22 cellular contexts compared by ENCODE assay signal in the genomic region with DNA sequence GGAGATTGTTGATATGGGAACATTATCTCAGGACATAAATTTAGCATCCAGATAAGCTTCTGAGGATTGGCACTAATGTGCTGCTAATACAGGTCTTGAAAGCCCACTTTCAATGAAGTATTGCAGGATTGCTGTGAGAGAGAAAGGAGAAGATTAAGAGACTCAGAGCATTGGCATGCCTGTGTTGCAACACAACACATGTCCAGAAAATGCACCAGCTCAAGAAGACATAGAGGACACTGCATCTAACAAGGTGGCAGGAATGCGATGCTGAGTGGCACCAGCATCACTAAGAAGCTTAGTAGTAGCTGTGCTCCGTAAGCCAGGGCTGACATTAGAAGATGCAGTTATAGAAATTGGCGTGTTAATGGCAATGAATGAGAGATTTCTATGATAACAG.
A peak's percentile ranks its signal among the peaks of the same experiment; 100 is the strongest.
DNase-seq lines count a peak whose midpoint lies in the region; ATAC-seq, FAIRE-seq and TF ChIP-seq lines count a peak whose summit lies in the region.
"Had no signal": no experiment of that assay in that cellular context is flagged by ENCODE, and none has a peak within 500 bp of the region (broad histone marks: within the 10 kb centered on the region; RNA-seq: fewer than 3 reads in every experiment).

No MANE protein-coding gene starts in this region.

- H3K36me3 ChIP-seq in bronchial epithelial cell (ENCODE audit: control insufficient read depth, insufficient read depth, low read length) = no peaks in the 10 kb centered on the region

- H3K4me3 ChIP-seq in bronchial epithelial cell (ENCODE audit: low read depth, low read length) (no peak overlapping the region), retinal pigment epithelial cell (ENCODE audit: low read length) (no peak overlapping the region)
- H3K4me3 ChIP-seq: K562 had no signal

- ATAC-seq in GM18867 (IDR thresholded peaks at IDR 0.05; ENCODE audit: unreplicated experiment) = no peak
- ATAC-seq: CD8-positive, alpha-beta T cell; K562; Panc1; SK-N-SH treated with all-trans-retinoic acid at 6 μM for 48 hours had no signal

- DNase-seq in AG20443 (ENCODE audit: low spot score) = peak; percentile 29
- DNase-seq in GM04503 (ENCODE audit: low read depth) = peak; percentile 19
- DNase-seq in bronchial epithelial cell (ENCODE audit: low read depth) = peak; percentile 32
- peak; percentile 36 for DNase-seq in retinal pigment epithelial cell (ENCODE audit: low read depth)
- no peak for DNase-seq in activated CD4-positive, alpha-beta T cell treated with anti-CD3 and anti-CD28 coated beads for 4 hours
- DNase-seq in stimulated activated CD4-positive, alpha-beta T cell treated with anti-CD3 and anti-CD28 coated beads, Interleukin-4, amount 100 ng/mL, for 1 hour = no peak
- DNase-seq: AML-193; C1 segment of cervical spinal cord; CD8-positive, alpha-beta T cell; NCI-H1092 treated with DMSO at 0.1 percent for 48 hours; NCI-H1436 treated with DMSO at 0.1 percent for 48 hours; NCI-H2029; NCI-H226; NCI-H510A treated with DMSO at 0.1 percent for 48 hours; NCI-H748 treated with DMSO at 0.1 percent for 48 hours; SIG-M5 had no signal

- FAIRE-seq in bronchial epithelial cell (lab: Jason Lieb, UNC) = peak; percentile 32
- FAIRE-seq: GM12891, H54, K562 had no signal

- H3K27me3 ChIP-seq in bronchial epithelial cell (ENCODE audit: control insufficient read depth, insufficient read depth, low read length) = no peaks in the 10 kb centered on the region

- TF ChIP-seq CTCF in bronchial epithelial cell (IDR thresholded peaks at IDR 0.05; ENCODE audit: insufficient read depth, low read length, severe bottlenecking) = no peak
- no peak for TF ChIP-seq CTCF in retinal pigment epithelial cell (conservative IDR thresholded peaks at IDR 0.05; ENCODE audit: low read depth, low read length)

Comparison
In these comparisons a context has a peak if more than half of its experiments do, and no peak if none do; other contexts are left out.
1. DNase-seq: peak in AG20443 (single experiment), GM04503 (single experiment), bronchial epithelial cell (single experiment) and retinal pigment epithelial cell (single experiment); none in activated CD4-positive, alpha-beta T cell treated with anti-CD3 and anti-CD28 coated beads for 4 hours (0 of 2) and stimulated activated CD4-positive, alpha-beta T cell treated with anti-CD3 and anti-CD28 coated beads, Interleukin-4, amount 100 ng/mL, for 1 hour (single experiment).